Comparison of ENCODE assay signal across 2 cellular contexts in genomic region chr1:156833598-156833997, GRCh38.
TF ChIP-seq lines count a peak whose summit lies in the region.

No MANE protein-coding gene starts in this region.

TF ChIP-seq in SK-N-SH treated with all-trans-retinoic acid at 6 μM for 48 hours, 23 proteins besides CTCF, POLR2A, EP300 and RAD21:
- TF ChIP-seq PATZ1 (CRISPR knock-in tag; IDR thresholded peaks at IDR 0.05; ENCODE audit: borderline replicate concordance) (no peak), CREB5 (CRISPR knock-in tag; IDR thresholded peaks at IDR 0.05; ENCODE audit: low read depth) (no peak), SNAI2 (CRISPR knock-in tag; IDR thresholded peaks at IDR 0.05) (no peak), ARNTL (CRISPR knock-in tag; IDR thresholded peaks at IDR 0.05; ENCODE audit: borderline replicate concordance, low read depth) (no peak), ZNF8 (CRISPR knock-in tag; IDR thresholded peaks at IDR 0.05) (no peak), PPARA (CRISPR knock-in tag; IDR thresholded peaks at IDR 0.05; ENCODE audit: borderline replicate concordance) (no peak), TSHZ2 (CRISPR knock-in tag; IDR thresholded peaks at IDR 0.05) (no peak), BACH2 (CRISPR knock-in tag; IDR thresholded peaks at IDR 0.05; ENCODE audit: borderline replicate concordance) (no peak), ISL1 (CRISPR knock-in tag; IDR thresholded peaks at IDR 0.05) (no peak), ZFP30 (CRISPR knock-in tag; IDR thresholded peaks at IDR 0.05) (no peak)

TF ChIP-seq in SK-N-SH, 30 proteins besides CTCF, POLR2A, EP300 and RAD21 (continued from another document):
- TF ChIP-seq IRF3 (IDR thresholded peaks at IDR 0.05; ENCODE audit: low read depth, low read length), result no peak
